23 cellular contexts compared by ENCODE assay signal in genomic region chr11:112801286-112802088, GRCh38.
"Had no signal": no experiment of that assay in that cellular context is flagged by ENCODE, and none has a peak within 500 bp of the region (broad histone marks: within the 10 kb centered on the region; RNA-seq: fewer than 3 reads in every experiment).

No MANE protein-coding gene starts in this region.

- DNase-seq: activated CD4-positive, alpha-beta T cell treated with anti-CD3 and anti-CD28 coated beads, Interleukin-2, amount 10 ng/mL, durations not matched to agents 7 days and 5 days; activated CD4-positive, CD25-positive, alpha-beta regulatory T cell treated with anti-CD3 and anti-CD28 coated beads, Interleukin-2, amount 50 U/mL, for 72 hours; activated CD8-positive, alpha-beta T cell treated with anti-CD3 and anti-CD28 coated beads, Interleukin-2, amount 10 ng/mL, durations not matched to agents 7 days and 5 days; activated T-cell treated with anti-CD3 and anti-CD28 coated beads, Interleukin-2, amount 50 U/mL, for 24 hours; aorta; brain microvascular endothelial cell; central memory CD4-positive, alpha-beta T cell; effector memory CD4-positive, alpha-beta T cell; gastrocnemius medialis; naive thymus-derived CD4-positive, alpha-beta T cell; stimulated activated CD4-positive, alpha-beta T cell treated with anti-CD3 and anti-CD28 coated beads, Interleukin-2, amount 100 ng/mL, for 24 hours; stimulated activated naive B cell treated with anti-CD40 and anti-IgM and Interleukin-4, amounts not matched to agents 10 μg/mL and 1 μg/mL and 100 μg/mL, for 72 hours; T-cell; testis; WERI-Rb-1 had no signal

- ATAC-seq: activated CD8-positive, alpha-beta T cell treated with anti-CD3 and anti-CD28 coated beads, Interleukin-2, amount 10 ng/mL, durations not matched to agents 7 days and 5 days; activated naive CD4-positive, alpha-beta T cell treated with anti-CD3 and anti-CD28 coated beads, Interleukin-2, amount 50 U/mL, for 72 hours; activated T-helper 17 cell treated with anti-CD3 and anti-CD28 coated beads, Interleukin-2, amount 50 U/mL, for 72 hours; gastrocnemius medialis; naive thymus-derived CD4-positive, alpha-beta T cell; right cardiac atrium; stimulated activated naive B cell treated with anti-CD40 and anti-IgM and Interleukin-4, amounts not matched to agents 10 μg/mL and 1 μg/mL and 100 μg/mL, for 72 hours; T-cell had no signal

- H3K4me1 ChIP-seq: prostate gland, testis, vagina had no signal

- H3K36me3 ChIP-seq: brain microvascular endothelial cell, gastrocnemius medialis, prostate gland, vagina, WERI-Rb-1 had no signal

- H3K27me3 ChIP-seq: brain microvascular endothelial cell, gastrocnemius medialis, testis, vagina had no signal

- H3K4me3 ChIP-seq: gastrocnemius medialis, prostate gland, skin epidermis, testis, vagina had no signal

- H3K27ac ChIP-seq: brain microvascular endothelial cell, gastrocnemius medialis, prostate gland, skin epidermis, testis, vagina, WERI-Rb-1 had no signal

- FAIRE-seq: islet of Langerhans, TTC549 had no signal

- H3K9me3 ChIP-seq: gastrocnemius medialis, prostate gland, testis, vagina had no signal
